ENCODE assay signal across 11 cellular contexts in genomic region chr14:72665259-72665658, GRCh38.
DNase-seq lines count a peak whose midpoint lies in the region; ATAC-seq and TF ChIP-seq lines count a peak whose summit lies in the region.
"Had no signal": no experiment of that assay in that cellular context is flagged by ENCODE, and none has a peak within 500 bp of the region (broad histone marks: within the 10 kb centered on the region; RNA-seq: fewer than 3 reads in every experiment).

No MANE protein-coding gene starts in this region.

- no peaks in the 10 kb centered on the region for H3K36me3 ChIP-seq in prostate gland
- H3K36me3 ChIP-seq: uterus had no signal

- H3K9me3 Mint-ChIP-seq in HFFc6 = no peaks in the 10 kb centered on the region
- H3K9me3 Mint-ChIP-seq in activated CD4-positive, alpha-beta memory T cell treated with anti-CD3 and anti-CD28 coated beads, Interleukin-2, amount 10 ng/mL, durations not matched to agents 7 days and 5 days = no peaks in the 10 kb centered on the region
- H3K9me3 Mint-ChIP-seq: neural crest cell had no signal

- TF ChIP-seq CTCF in AG09319 (IDR thresholded peaks at IDR 0.05; ENCODE audit: low read depth, low read length) (no peak), HFFc6 (IDR thresholded peaks at IDR 0.05) (no peak), prostate gland (IDR thresholded peaks at IDR 0.05) (no peak)

- peaks cover 42% of the 10 kb centered on the region for H3K36me3 Mint-ChIP-seq in HFFc6 (ENCODE audit: low read depth)
- peaks cover 67% of the 10 kb centered on the region for H3K36me3 Mint-ChIP-seq in activated CD4-positive, alpha-beta memory T cell treated with anti-CD3 and anti-CD28 coated beads, Interleukin-2, amount 10 ng/mL, durations not matched to agents 7 days and 5 days (ENCODE audit: low read depth)

- TF ChIP-seq POLR2A in prostate gland (IDR thresholded peaks at IDR 0.05) = no peak

- POLR2A ChIA-PET in activated CD4-positive, alpha-beta memory T cell treated with anti-CD3 and anti-CD28 coated beads, Interleukin-2, amount 10 ng/mL, durations not matched to agents 7 days and 5 days (lab: Charles Lee) = no interaction called here

- CTCF ChIA-PET in activated CD4-positive, alpha-beta memory T cell treated with anti-CD3 and anti-CD28 coated beads, Interleukin-2, amount 10 ng/mL, durations not matched to agents 7 days and 5 days (lab: Charles Lee) = no interaction called here

- no peaks in the 10 kb centered on the region for H3K9me3 ChIP-seq in prostate gland
- H3K9me3 ChIP-seq: uterus had no signal

- no peaks in the 10 kb centered on the region for H3K27me3 ChIP-seq in prostate gland (replicated peaks; ENCODE audit: insufficient read depth)
- H3K27me3 ChIP-seq: uterus had no signal

- H3K27ac ChIP-seq in prostate gland = no peak overlapping the region
- H3K27ac ChIP-seq: uterus had no signal

- 63% methylated on average over 3 of the region's 3 CpGs for WGBS in prostate gland

- intact Hi-C loops in prostate gland (cut with DNase I) = no loop called here

- DNase-seq in AG09319 (ENCODE audit: extremely low read depth, low read depth) (peak; percentile 90), HFFc6 (peak; percentile 99), astrocyte of the hippocampus (ENCODE audit: low read depth, low spot score) (peak; percentile 95), kidney glomerular epithelial cell (lab: John Stamatoyannopoulos, UW) (peak; percentile 100), prostate gland (ENCODE audit: low spot score) (no peak)
- DNase-seq in activated CD4-positive, alpha-beta memory T cell treated with anti-CD3 and anti-CD28 coated beads, Interleukin-2, amount 10 ng/mL, durations not matched to agents 7 days and 5 days = no peak
- DNase-seq: NCI-H2081 treated with DMSO at 0.1 percent for 48 hours, uterus had no signal

- H3K4me1 ChIP-seq in prostate gland (replicated peaks) = no peaks in the 10 kb centered on the region
- H3K4me1 ChIP-seq: uterus had no signal

- H3K27ac Mint-ChIP-seq in HFFc6 = peak overlapping the region; percentile 89
- no peak overlapping the region for H3K27ac Mint-ChIP-seq in activated CD4-positive, alpha-beta memory T cell treated with anti-CD3 and anti-CD28 coated beads, Interleukin-2, amount 10 ng/mL, durations not matched to agents 7 days and 5 days

- H3K4me3 Mint-ChIP-seq in HFFc6 = peak overlapping the region; percentile 77
- H3K4me3 Mint-ChIP-seq in activated CD4-positive, alpha-beta memory T cell treated with anti-CD3 and anti-CD28 coated beads, Interleukin-2, amount 10 ng/mL, durations not matched to agents 7 days and 5 days = no peak overlapping the region
- H3K4me3 Mint-ChIP-seq: neural crest cell had no signal

- H3K27me3 Mint-ChIP-seq in HFFc6 (ENCODE audit: insufficient read depth) = peaks cover 3% of the 10 kb centered on the region
- peaks cover 6% of the 10 kb centered on the region for H3K27me3 Mint-ChIP-seq in activated CD4-positive, alpha-beta memory T cell treated with anti-CD3 and anti-CD28 coated beads, Interleukin-2, amount 10 ng/mL, durations not matched to agents 7 days and 5 days

- ATAC-seq in GM18517 (IDR thresholded peaks at IDR 0.05; ENCODE audit: unreplicated experiment) = no peak
- ATAC-seq in HG02973 (IDR thresholded peaks at IDR 0.05; ENCODE audit: unreplicated experiment) = no peak

- H3K4me3 ChIP-seq in prostate gland = no peak overlapping the region
- H3K4me3 ChIP-seq: uterus had no signal

- H3K4me1 Mint-ChIP-seq in HFFc6 (ENCODE audit: low read depth) = peaks cover 51% of the 10 kb centered on the region
- peaks cover 30% of the 10 kb centered on the region for H3K4me1 Mint-ChIP-seq in activated CD4-positive, alpha-beta memory T cell treated with anti-CD3 and anti-CD28 coated beads, Interleukin-2, amount 10 ng/mL, durations not matched to agents 7 days and 5 days

Comparison
In these comparisons a context has a peak if more than half of its experiments do, and no peak if none do; other contexts are left out.
1. DNase-seq: peak in AG09319 (single experiment), HFFc6 (single experiment), astrocyte of the hippocampus (single experiment) and kidney glomerular epithelial cell (single experiment); none in activated CD4-positive, alpha-beta memory T cell treated with anti-CD3 and anti-CD28 coated beads, Interleukin-2, amount 10 ng/mL, durations not matched to agents 7 days and 5 days (single experiment) and prostate gland (single experiment).